In the genomic region with DNA sequence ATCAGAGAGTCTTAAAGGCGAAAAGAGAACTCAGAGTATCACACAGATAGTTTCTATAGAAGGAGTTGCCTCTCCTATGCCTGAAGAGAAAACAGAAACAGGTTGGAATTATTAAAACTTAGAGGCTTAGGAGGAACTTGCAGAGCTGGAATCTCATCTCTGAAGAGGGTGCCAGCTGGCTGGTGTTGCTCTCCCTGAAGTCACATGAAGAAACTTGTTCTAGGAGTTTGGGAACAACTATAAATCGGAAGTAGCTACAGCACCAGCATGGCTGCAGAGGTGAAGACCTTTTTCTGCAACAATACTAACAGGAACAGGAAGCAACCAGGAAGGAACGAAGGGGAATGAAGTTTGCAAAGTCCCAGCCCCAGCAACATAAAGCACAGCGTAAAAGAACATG, we compare ENCODE assay signal across 27 cellular contexts. TPM values are rescaled to one million over a fixed set of nuclear protein-coding genes. Genes with fewer than 3 reads are reported as not detected.
DNase-seq lines count a peak whose midpoint lies in the region; ATAC-seq and TF ChIP-seq lines count a peak whose summit lies in the region.
"Had no signal": no experiment of that assay in that cellular context is flagged by ENCODE, and none has a peak within 500 bp of the region (broad histone marks: within the 10 kb centered on the region; RNA-seq: fewer than 3 reads in every experiment).

No MANE protein-coding gene starts in this region.

- H3K9me3 ChIP-seq in sigmoid colon (no peaks in the 10 kb centered on the region), mucosa of descending colon (no peaks in the 10 kb centered on the region), PC-9 (ENCODE audit: insufficient read depth, low read depth) (no peaks in the 10 kb centered on the region)
- H3K9me3 ChIP-seq: A549, right lobe of liver had no signal

- WGBS in sigmoid colon, 2 donors = 76 to 87% methylated on average over 4 of the region's 4 CpGs

- no peak overlapping the region for H3K4me3 Mint-ChIP-seq in chondrocyte (ENCODE audit: unreplicated experiment)
- H3K4me3 Mint-ChIP-seq: activated naive CD4-positive, alpha-beta T cell treated with anti-CD3 and anti-CD28 coated beads, Interleukin-2, amount 50 U/mL, for 24 hours; activated T-cell treated with anti-CD3 and anti-CD28 coated beads, Interleukin-2, amount 50 U/mL, for 72 hours; brain; stimulated activated naive CD8-positive, alpha-beta T cell treated with anti-CD3 and anti-CD28 coated beads, Interleukin-15, Interleukin-2, amounts not matched to agents 100 ng/mL and 50 ng/mL, for 24 hours had no signal

- no peak for TF ChIP-seq CTCF in AG10803 (conservative IDR thresholded peaks at IDR 0.05; ENCODE audit: low read length)
- no peak for TF ChIP-seq CTCF in chondrocyte (IDR thresholded peaks at IDR 0.05)
- no peak for TF ChIP-seq CTCF in sigmoid colon (IDR thresholded peaks at IDR 0.05)
- TF ChIP-seq CTCF in mucosa of descending colon (IDR thresholded peaks at IDR 0.05) = no peak
- no peak for TF ChIP-seq CTCF in PC-9 (conservative IDR thresholded peaks at IDR 0.05)

- H3F3A ChIP-seq in PC-9 (ENCODE audit: insufficient read depth, low read depth) = no peaks in the 10 kb centered on the region

- peaks cover 22% of the 10 kb centered on the region for H3K9me3 Mint-ChIP-seq in chondrocyte (ENCODE audit: low read depth)

- ATAC-seq in left cardiac atrium = peak in 1 of 2 donors; percentile 78
- ATAC-seq in mucosa of descending colon = no peak
- ATAC-seq: A549; activated CD4-positive, CD25-positive, alpha-beta regulatory T cell treated with anti-CD3 and anti-CD28 coated beads, Interleukin-2, amount 50 U/mL, for 24 hours; activated T-cell treated with anti-CD3 and anti-CD28 coated beads, Interleukin-2, amount 50 U/mL, for 72 hours; right lobe of liver had no signal

- H3K4me3 ChIP-seq in AG10803 (ENCODE audit: low read length) (no peak overlapping the region), sigmoid colon (no peak overlapping the region), mucosa of descending colon (no peak overlapping the region), PC-9 (no peak overlapping the region)
- H3K4me3 ChIP-seq: A549; BLaER1 treated with 17β-estradiol and CSF1 and Interleukin-3, amounts not matched to agents 10 nM and 100 nM; Peyer's patch; right lobe of liver; SK-N-MC had no signal

- TF ChIP-seq EP300 in sigmoid colon (IDR thresholded peaks at IDR 0.05) = no peak

- no peaks in the 10 kb centered on the region for H3K9me2 ChIP-seq in PC-9 (ENCODE audit: insufficient read depth)

- H3K27me3 Mint-ChIP-seq in chondrocyte (ENCODE audit: low read depth) = no peaks in the 10 kb centered on the region

- intact Hi-C loops in left cardiac atrium (cut with DNase I) (no loop called here), sigmoid colon (cut with DNase I) (no loop called here), mucosa of descending colon (cut with DNase I, micrococcal nuclease) (no loop called here), PC-9 (cut with micrococcal nuclease; ENCODE audit: unreplicated experiment) (no loop called here)

- H3K4me1 ChIP-seq in sigmoid colon (peaks cover 0 to 24% (median 2%) of the 10 kb centered on the region in 4 donors), mucosa of descending colon (ENCODE audit: low read depth) (no peaks in the 10 kb centered on the region), PC-9 (replicated peaks; ENCODE audit: insufficient read depth) (no peaks in the 10 kb centered on the region)
- H3K4me1 ChIP-seq: A549; BLaER1 treated with 17β-estradiol and CSF1 and Interleukin-3, amounts not matched to agents 10 nM and 100 nM; Peyer's patch; right lobe of liver had no signal

- peak overlapping the region; percentile 73 for H3K27ac Mint-ChIP-seq in chondrocyte (ENCODE audit: unreplicated experiment)
- H3K27ac Mint-ChIP-seq: activated naive CD4-positive, alpha-beta T cell treated with anti-CD3 and anti-CD28 coated beads, Interleukin-2, amount 50 U/mL, for 24 hours; activated T-cell treated with anti-CD3 and anti-CD28 coated beads, Interleukin-2, amount 50 U/mL, for 72 hours; stimulated activated naive CD8-positive, alpha-beta T cell treated with anti-CD3 and anti-CD28 coated beads, Interleukin-15, Interleukin-2, amounts not matched to agents 100 ng/mL and 50 ng/mL, for 24 hours had no signal

- DNase-seq in AG10803 (ENCODE audit: low read depth) (peak; percentile 24), chondrocyte (ENCODE audit: low spot score) (no peak), left cardiac atrium (peak; percentile 26), sigmoid colon (peak; percentile 80), mucosa of descending colon (no peak), PC-9 (no peak), T-helper 2 cell (no peak), NCI-H1436 (lab: John Stamatoyannopoulos, UW) (no peak)
- DNase-seq: activated T-cell treated with anti-CD3 and anti-CD28 coated beads, Interleukin-2, amount 50 U/mL, for 72 hours; cortex of kidney; GOT3; MM.1S; NCI-H82; right lobe of liver; stimulated activated CD4-positive, alpha-beta T cell treated with anti-CD3 and anti-CD28 coated beads, Interleukin-2, amount 100 ng/mL, for 24 hours; T1000 had no signal

- H4K20me1 ChIP-seq in PC-9 (ENCODE audit: insufficient read depth) = no peaks in the 10 kb centered on the region; the same call in 1 of the 2 replicates
- H4K20me1 ChIP-seq: BLaER1 treated with 17β-estradiol and CSF1 and Interleukin-3, amounts not matched to agents 10 nM and 100 nM had no signal

- no peaks in the 10 kb centered on the region for H3K79me2 ChIP-seq in PC-9 (ENCODE audit: low read depth)

- no peak for TF ChIP-seq POLR2A in sigmoid colon (IDR thresholded peaks at IDR 0.05)

- no peak overlapping the region for H3K4me2 ChIP-seq in PC-9
- H3K4me2 ChIP-seq: A549; BLaER1 treated with 17β-estradiol and CSF1 and Interleukin-3, amounts not matched to agents 10 nM and 100 nM had no signal

- H3K27ac ChIP-seq in sigmoid colon (peak overlapping the region in 3 of 4 donors; percentile 5 to 38 (median 33)), PC-9 (no peak overlapping the region)
- H3K27ac ChIP-seq: A549; BLaER1 treated with 17β-estradiol and CSF1 and Interleukin-3, amounts not matched to agents 10 nM and 100 nM; Peyer's patch; right lobe of liver; SK-N-MC had no signal

- H3K36me3 ChIP-seq in sigmoid colon = no peaks in the 10 kb centered on the region
- no peaks in the 10 kb centered on the region for H3K36me3 ChIP-seq in mucosa of descending colon (ENCODE audit: low read depth)
- H3K36me3 ChIP-seq in PC-9 (ENCODE audit: low read depth) = no peaks in the 10 kb centered on the region
- H3K36me3 ChIP-seq: BLaER1 treated with 17β-estradiol and CSF1 and Interleukin-3, amounts not matched to agents 10 nM and 100 nM; Peyer's patch; right lobe of liver had no signal

- H3K27me3 ChIP-seq in sigmoid colon (no peaks in the 10 kb centered on the region), PC-9 (ENCODE audit: insufficient read depth, low read depth) (no peaks in the 10 kb centered on the region)
- H3K27me3 ChIP-seq: BLaER1 treated with 17β-estradiol and CSF1 and Interleukin-3, amounts not matched to agents 10 nM and 100 nM; Peyer's patch; right lobe of liver had no signal

- CTCF ChIA-PET in PC-9 (lab: Charles Lee) = no interaction called here

- no peak overlapping the region for H2AFZ ChIP-seq in PC-9

- peaks cover 15% of the 10 kb centered on the region for H3K36me3 Mint-ChIP-seq in chondrocyte (ENCODE audit: low read depth)
- H3K36me3 Mint-ChIP-seq: activated naive CD4-positive, alpha-beta T cell treated with anti-CD3 and anti-CD28 coated beads, Interleukin-2, amount 50 U/mL, for 24 hours; brain had no signal

- BruUV-seq in PC-9 (replicated peaks; lab: Mats Ljungman, UMichigan) = no TSS peak

- H3K4me1 Mint-ChIP-seq in chondrocyte (ENCODE audit: low read depth) = peaks cover 49% of the 10 kb centered on the region
- H3K4me1 Mint-ChIP-seq: activated naive CD4-positive, alpha-beta T cell treated with anti-CD3 and anti-CD28 coated beads, Interleukin-2, amount 50 U/mL, for 24 hours had no signal

- POLR2A ChIA-PET in PC-9 (lab: Charles Lee; ENCODE audit: unreplicated experiment) = no interaction called here

RNA-seq across cellular contexts. Expression of a gene that starts 35.8 kb away (rescaled TPM):
- 0.21 to 0.31 TPM (median 0.27 TPM) in 3 replicates for total RNA-seq in chondrocyte
- 1 to 10 TPM; 1.4 to 1.7 TPM for total RNA-seq in left cardiac atrium
- total RNA-seq in sigmoid colon = 1 to 10 TPM in 2 of 4 donors, not detected in 2; 1.8 to 2.3 TPM
- 1 to 10 TPM in 1 of 3 donors, under 1 TPM in 2; 0.82 to 1.8 (median 0.92) TPM for polyA plus RNA-seq in sigmoid colon
- under 1 TPM; 0.22 to 0.63 (median 0.38) TPM for total RNA-seq in mucosa of descending colon
- not detected in 2 replicates for total RNA-seq in PC-9 (2021)
- total RNA-seq: activated CD8-positive, alpha-beta memory T cell treated with anti-CD3 and anti-CD28 coated beads for 36 hours; activated T-cell treated with anti-CD3 and anti-CD28 coated beads, Interleukin-2, amount 50 U/mL, for 72 hours; G401; glomerular endothelial cell had no signal
- polyA plus RNA-seq: A549 had no signal

RNA-seq across cellular contexts. Expression of a gene that starts 58.6 kb away (rescaled TPM):
- 0.24 to 0.87 TPM (median 0.55 TPM) in 3 replicates for total RNA-seq in chondrocyte
- 10 to 100 TPM; 41.7 to 64.3 TPM for total RNA-seq in left cardiac atrium
- 10 to 100 TPM in 2 of 4 donors, 1 to 10 TPM in 2; 3.0 to 35.1 (median 12.0) TPM for total RNA-seq in sigmoid colon
- 1 to 10 TPM in 2 of 3 donors, under 1 TPM in 1; 0.23 to 4.2 (median 1.1) TPM for polyA plus RNA-seq in sigmoid colon
- 1 to 10 TPM in 2 of 3 donors, under 1 TPM in 1; 0.55 to 6.1 (median 1.2) TPM for total RNA-seq in mucosa of descending colon
- total RNA-seq in PC-9 (2021) = not detected in 2 replicates
- total RNA-seq: activated CD8-positive, alpha-beta memory T cell treated with anti-CD3 and anti-CD28 coated beads for 36 hours; activated T-cell treated with anti-CD3 and anti-CD28 coated beads, Interleukin-2, amount 50 U/mL, for 72 hours; glomerular endothelial cell had no signal
- polyA plus RNA-seq: A549 had no signal

Comparison
In these comparisons a context has a peak if more than half of its experiments do, and no peak if none do; other contexts are left out.
1. DNase-seq: peak in AG10803 (single experiment), left cardiac atrium (single experiment) and sigmoid colon (single experiment); none in chondrocyte (single experiment), mucosa of descending colon (0 of 3), PC-9 (0 of 2), T-helper 2 cell (0 of 5) and NCI-H1436 (single experiment).